In genomic region chr2:127591221-127591923, GRCh38 we compare ENCODE assay signal across 8 cellular contexts. TPM values are rescaled to one million over a fixed set of nuclear protein-coding genes. Genes with fewer than 3 reads are reported as not detected.
A peak's percentile ranks its signal among the peaks of the same experiment; 100 is the strongest.
DNase-seq lines count a peak whose midpoint lies in the region; ATAC-seq, FAIRE-seq and TF ChIP-seq lines count a peak whose summit lies in the region.

No MANE protein-coding gene starts in this region.

- TF ChIP-seq CTCF in endothelial cell of umbilical vein (IDR thresholded peaks at IDR 0.05; ENCODE audit: extremely low read depth in 1 of 2, insufficient read depth in 1 of 2, low read depth in 1 of 2, low read length in 2 of 2) (peak; percentile 94 to 99), mucosa of descending colon (IDR thresholded peaks at IDR 0.05) (peak; percentile 30)

- no peak overlapping the region for H3K27ac ChIP-seq in endothelial cell of umbilical vein (ENCODE audit: insufficient read depth, low read depth, low read length)

- ATAC-seq in HG02678 (IDR thresholded peaks at IDR 0.05; ENCODE audit: unreplicated experiment) (peak; percentile 81), mucosa of descending colon (peak; percentile 61)

- peak; percentile 86 for FAIRE-seq in endothelial cell of umbilical vein (lab: Jason Lieb, UNC)

- DNase-seq in NCI-H1417 (lab: John Stamatoyannopoulos, UW), result peak; percentile 8 to 42 (median 10)
- DNase-seq in NCI-H1417 treated with DMSO at 0.1 percent for 48 hours (lab: John Stamatoyannopoulos, UW), result no peak
- peak; percentile 38 for DNase-seq in NCI-H345 treated with DMSO at 0.1 percent for 48 hours (lab: John Stamatoyannopoulos, UW; ENCODE audit: unreplicated experiment)
- DNase-seq in activated CD8-positive, alpha-beta memory T cell treated with anti-CD3 and anti-CD28 coated beads for 4 hours (ENCODE audit: low read depth in 2 of 2), result peak; percentile 13 to 20
- DNase-seq in endothelial cell of umbilical vein (ENCODE audit: low read depth, low spot score), result peak; percentile 66
- peak in 2 of 3 donors; percentile 37 to 47 for DNase-seq in mucosa of descending colon
- peak; percentile 81 for DNase-seq in stimulated activated CD8-positive, alpha-beta memory T cell treated with anti-CD3 and anti-CD28 coated beads, Interleukin-4, amount 100 ng/mL, for 48 hours

- H3K36me3 ChIP-seq in endothelial cell of umbilical vein (ENCODE audit: control insufficient read depth in 2 of 2, extremely low read depth in 1 of 2, insufficient read depth in 2 of 2, low read length in 2 of 2), result no peaks in the 10 kb centered on the region
- H3K36me3 ChIP-seq in mucosa of descending colon (ENCODE audit: low read depth), result no peaks in the 10 kb centered on the region

- intact Hi-C loops in endothelial cell of umbilical vein (cut with micrococcal nuclease), result loop anchor here (1.0 to 10.0 kb wide), 7 partner anchors 46 to 263 kb away; partner anchors contain the start of genes LIMS2, POLR2D and WDR33
- intact Hi-C loops in mucosa of descending colon (cut with DNase I, micrococcal nuclease), result no loop called here

- H3K4me1 ChIP-seq in endothelial cell of umbilical vein (ENCODE audit: control insufficient read depth, extremely low read depth, insufficient read depth, low read length) (no peaks in the 10 kb centered on the region), mucosa of descending colon (ENCODE audit: low read depth) (no peaks in the 10 kb centered on the region)

- no peak for TF ChIP-seq POLR2A in endothelial cell of umbilical vein (IDR thresholded peaks at IDR 0.05; ENCODE audit: low read depth, low read length)

- no peak overlapping the region for H3K9ac ChIP-seq in endothelial cell of umbilical vein (replicated peaks; ENCODE audit: extremely low read depth, insufficient read depth, low read length)

- no peaks in the 10 kb centered on the region for H3K9me1 ChIP-seq in endothelial cell of umbilical vein (replicated peaks; ENCODE audit: control insufficient read depth, extremely low read depth, insufficient read depth, low read length)

- peak overlapping the region; percentile 90 for H2AFZ ChIP-seq in endothelial cell of umbilical vein (ENCODE audit: low read depth, low read length)

- POLR2A ChIA-PET in endothelial cell of umbilical vein (lab: Charles Lee), result interaction anchor here (0.6 to 1.0 kb wide), 4 partner anchors 37 to 169 kb away, joined by 3 to 5 read pairs (median 4); no protein-coding TSS in a partner anchor

- H3K79me2 ChIP-seq in endothelial cell of umbilical vein (ENCODE audit: control insufficient read depth, insufficient read depth, low read length), result no peaks in the 10 kb centered on the region

- dilution Hi-C loops in endothelial cell of umbilical vein (cut with MboI; ENCODE audit: extremely low pct_ligation_motif_present, low sequenced_read_pairs), result no loop called here

- H3K9me3 ChIP-seq in endothelial cell of umbilical vein (replicated peaks; ENCODE audit: control insufficient read depth, insufficient read depth, low read length) (no peaks in the 10 kb centered on the region), mucosa of descending colon (no peaks in the 10 kb centered on the region)

- CTCF ChIA-PET in endothelial cell of umbilical vein (lab: Charles Lee), result interaction anchor here (0.6 to 6.2 kb wide), 77 partner anchors 8 to 394 kb away, joined by 3 to 424 read pairs (median 6); partner anchors contain the start of genes IWS1, LIMS2 and SFT2D3

- H3K4me3 ChIP-seq in endothelial cell of umbilical vein (replicated peaks in 1 of 3; ENCODE audit: insufficient read depth in 1 of 3, low read depth in 1 of 3, low read length in 3 of 3) (no peak overlapping the region), mucosa of descending colon (no peak overlapping the region)

- no peaks in the 10 kb centered on the region for H3K27me3 ChIP-seq in endothelial cell of umbilical vein (ENCODE audit: control insufficient read depth in 2 of 2, insufficient read depth in 2 of 2, low read length in 2 of 2)

- BruUV-seq in endothelial cell of umbilical vein (replicated peaks; lab: Mats Ljungman, UMichigan), result no TSS peak

- H4K20me1 ChIP-seq in endothelial cell of umbilical vein (replicated peaks; ENCODE audit: control insufficient read depth, extremely low read depth, insufficient read depth, low read length), result no peaks in the 10 kb centered on the region

- no peak overlapping the region for H3K4me2 ChIP-seq in endothelial cell of umbilical vein (ENCODE audit: insufficient read depth, low read length)

TF ChIP-seq in endothelial cell of umbilical vein, 7 proteins besides CTCF, POLR2A, EP300 and RAD21:
- TF ChIP-seq POLR2AphosphoS5 (IDR thresholded peaks at IDR 0.05; ENCODE audit: insufficient read depth, low read depth, low read length), result peak; percentile 18
- TF ChIP-seq MYC (IDR thresholded peaks at IDR 0.05; ENCODE audit: low read depth, low read length), result no peak
- TF ChIP-seq JUN (IDR thresholded peaks at IDR 0.05; ENCODE audit: borderline replicate concordance, insufficient read depth, insufficient read length, low read depth), result no peak

RNA-seq across cellular contexts. Expression of gene GPR17, which starts 54.6 kb away (rescaled TPM):
- not detected in 2 replicates for total RNA-seq in endothelial cell of umbilical vein
- 0.10 and 0.11 TPM in 2 replicates for polyA plus RNA-seq in endothelial cell of umbilical vein
- polyA plus RNA-seq in endothelial cell of umbilical vein (2011; cell fraction: cytosol; rRNA removed), result 0.04 TPM in 2 replicates
- polyA plus RNA-seq in endothelial cell of umbilical vein (2011; cell fraction: nucleus; rRNA removed), result not detected in 2 replicates
- 0.10 and 0.15 TPM in 2 replicates for polyA plus RNA-seq in endothelial cell of umbilical vein (2012)
- polyA minus RNA-seq in endothelial cell of umbilical vein, result not detected in 2 replicates
- polyA minus RNA-seq in endothelial cell of umbilical vein (2011; cell fraction: cytosol; rRNA and poly(A)+ RNA removed), result not detected
- not detected in 2 replicates for polyA minus RNA-seq in endothelial cell of umbilical vein (2011; cell fraction: nucleus; rRNA and poly(A)+ RNA removed)
- under 1 TPM in 1 of 3 donors, not detected in 2; 0.51 TPM for total RNA-seq in mucosa of descending colon

RNA-seq across cellular contexts. Expression of gene MYO7B, which starts 55.9 kb away (rescaled TPM):
- total RNA-seq in endothelial cell of umbilical vein (0.09 TPM in 1 of 2 replicates, not detected in the other), mucosa of descending colon (100 to 1,000 TPM; 118 to 305 (median 199) TPM)
- 0.17 and 0.18 TPM in 2 replicates for polyA plus RNA-seq in endothelial cell of umbilical vein
- 0.17 and 0.28 TPM in 2 replicates for polyA plus RNA-seq in endothelial cell of umbilical vein (2011; cell fraction: cytosol; rRNA removed)
- polyA plus RNA-seq in endothelial cell of umbilical vein (2011; cell fraction: nucleus; rRNA removed), result 0.20 and 0.45 TPM in 2 replicates
- polyA plus RNA-seq in endothelial cell of umbilical vein (2012), result 0.11 and 0.29 TPM in 2 replicates
- 0.13 and 0.34 TPM in 2 replicates for polyA minus RNA-seq in endothelial cell of umbilical vein
- polyA minus RNA-seq in endothelial cell of umbilical vein (2011; cell fraction: cytosol; rRNA and poly(A)+ RNA removed), result not detected
- polyA minus RNA-seq in endothelial cell of umbilical vein (2011; cell fraction: nucleus; rRNA and poly(A)+ RNA removed), result 0.19 and 0.29 TPM in 2 replicates

Comparison
In these comparisons a context has a peak if more than half of its experiments do, and no peak if none do; other contexts are left out.
1. RNA of gene MYO7B, which starts 55.9 kb away (total RNA-seq): 118 to 305 TPM in mucosa of descending colon; 0.09 TPM in endothelial cell of umbilical vein; every median in the first group is over 100 times any median in the second.